Comparison of ENCODE assay signal across 20 cellular contexts in the genomic region with DNA sequence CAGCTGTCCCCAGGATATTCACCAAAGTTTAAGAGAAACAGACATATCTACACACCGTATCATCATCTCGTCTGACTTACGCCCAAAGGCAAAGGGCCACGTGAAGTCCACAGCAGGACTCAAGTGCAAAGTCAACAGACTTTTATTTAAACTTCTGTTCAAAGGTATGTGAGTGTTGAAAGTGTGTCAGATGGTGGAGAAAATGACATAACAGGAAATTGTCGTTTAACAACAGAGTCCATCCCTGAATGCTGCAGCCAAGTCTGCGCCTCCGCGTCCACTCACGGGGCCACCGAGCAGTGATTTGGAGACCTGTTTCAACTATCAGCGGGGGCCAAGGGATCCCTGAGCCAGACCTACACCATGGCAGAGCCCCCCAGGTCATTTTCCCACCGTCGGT.
DNase-seq lines count a peak whose midpoint lies in the region; FAIRE-seq and TF ChIP-seq lines count a peak whose summit lies in the region.
"Had no signal": no experiment of that assay in that cellular context is flagged by ENCODE, and none has a peak within 500 bp of the region (broad histone marks: within the 10 kb centered on the region; RNA-seq: fewer than 3 reads in every experiment).

No MANE protein-coding gene starts in this region.

- peak; percentile 74 for FAIRE-seq in endothelial cell of umbilical vein (lab: Jason Lieb, UNC)
- FAIRE-seq: GM12892, pancreas had no signal

- peak overlapping the region in 7 of 11 experiments; percentile 15 to 94 (median 83); a peak in 11 of 22 replicates for H3K27ac ChIP-seq in BLaER1 treated with 17β-estradiol and CSF1 and Interleukin-3, amounts not matched to agents 10 nM and 100 nM
- H3K27ac ChIP-seq in endothelial cell of umbilical vein (ENCODE audit: insufficient read depth, low read depth, low read length) = peak overlapping the region; percentile 96
- H3K27ac ChIP-seq in osteoblast (ENCODE audit: low read depth, low read length) = no peak overlapping the region
- H3K27ac ChIP-seq: pancreas had no signal

- DNase-seq in M059J (ENCODE audit: low read depth) (peak; percentile 25), endothelial cell of umbilical vein (ENCODE audit: low read depth, low spot score) (peak; percentile 29), osteoblast (ENCODE audit: insufficient read length, low spot score, missing footprints) (peak; percentile 77), GOT3 (lab: John Stamatoyannopoulos, UW) (no peak), germinal center (ENCODE audit: low spot score) (no peak), COLO668 (lab: John Stamatoyannopoulos, UW; ENCODE audit: unreplicated experiment) (no peak), HUDEP-2 (lab: John Stamatoyannopoulos, UW; ENCODE audit: unreplicated experiment in 76 of 76) (no peak)
- DNase-seq: activated CD4-positive, alpha-beta T cell treated with anti-CD3 and anti-CD28 coated beads for 4 hours; CD4-positive, alpha-beta memory T cell; endodermal cell; H9; NCI-H1092 treated with DMSO at 0.1 percent for 48 hours; NCI-H2107; NCI-H524 treated with DMSO at 0.1 percent for 48 hours; pancreas; stimulated activated CD4-positive, alpha-beta T cell treated with anti-CD3 and anti-CD28 coated beads, Interleukin-1b, Interleukin-23, amount 100 ng/mL, for 48 hours; stimulated activated naive CD4-positive, alpha-beta T cell had no signal

- dilution Hi-C loops in endothelial cell of umbilical vein (cut with MboI; ENCODE audit: extremely low pct_ligation_motif_present, low sequenced_read_pairs) = loop anchor here (25.0 kb wide), 1 partner anchor 418 kb away; a partner anchor contains a TSS

- H3K9me1 ChIP-seq in endothelial cell of umbilical vein (replicated peaks; ENCODE audit: control insufficient read depth, extremely low read depth, insufficient read depth, low read length) = no peaks in the 10 kb centered on the region

- no TSS peak for BruUV-seq in endothelial cell of umbilical vein (replicated peaks; lab: Mats Ljungman, UMichigan)

- intact Hi-C loops in endothelial cell of umbilical vein (cut with micrococcal nuclease) = no loop called here

- no peak for TF ChIP-seq POLR2A in endothelial cell of umbilical vein (IDR thresholded peaks at IDR 0.05; ENCODE audit: low read depth, low read length)

- H4K20me1 ChIP-seq in BLaER1 treated with 17β-estradiol and CSF1 and Interleukin-3, amounts not matched to agents 10 nM and 100 nM = no peaks in the 10 kb centered on the region
- H4K20me1 ChIP-seq in endothelial cell of umbilical vein (replicated peaks; ENCODE audit: control insufficient read depth, extremely low read depth, insufficient read depth, low read length) (no peaks in the 10 kb centered on the region), osteoblast (ENCODE audit: insufficient read depth, low read length) (no peaks in the 10 kb centered on the region)

- H3K9ac ChIP-seq in BLaER1 treated with 17β-estradiol and CSF1 and Interleukin-3, amounts not matched to agents 10 nM and 100 nM = peak overlapping the region in 2 of 11 experiments; percentile 22 to 33; a peak in 2 of 22 replicates
- peak overlapping the region; percentile 21 for H3K9ac ChIP-seq in endothelial cell of umbilical vein (replicated peaks; ENCODE audit: extremely low read depth, insufficient read depth, low read length)

- no peaks in the 10 kb centered on the region for H3K27me3 ChIP-seq in BLaER1 treated with 17β-estradiol and CSF1 and Interleukin-3, amounts not matched to agents 10 nM and 100 nM
- H3K27me3 ChIP-seq in endothelial cell of umbilical vein (ENCODE audit: control insufficient read depth in 2 of 2, insufficient read depth in 2 of 2, low read length in 2 of 2) = no peaks in the 10 kb centered on the region
- H3K27me3 ChIP-seq in osteoblast (ENCODE audit: insufficient read depth, low read length) = no peaks in the 10 kb centered on the region
- H3K27me3 ChIP-seq: pancreas had no signal

- no peak overlapping the region for H2AFZ ChIP-seq in endothelial cell of umbilical vein (ENCODE audit: low read depth, low read length)
- no peak overlapping the region for H2AFZ ChIP-seq in osteoblast (ENCODE audit: low read length)

- H3K9me3 ChIP-seq in BLaER1 treated with 17β-estradiol and CSF1 and Interleukin-3, amounts not matched to agents 10 nM and 100 nM (replicated peaks in 1 of 11) = peaks cover 0 to 10% (median 0%) of the 10 kb centered on the region in 11 experiments; a peak in 2 of 22 replicates
- H3K9me3 ChIP-seq in endothelial cell of umbilical vein (replicated peaks; ENCODE audit: control insufficient read depth, insufficient read depth, low read length) (no peaks in the 10 kb centered on the region), osteoblast (ENCODE audit: low read depth, low read length) (no peaks in the 10 kb centered on the region)
- H3K9me3 ChIP-seq: pancreas had no signal

- H3K4me1 ChIP-seq in BLaER1 treated with 17β-estradiol and CSF1 and Interleukin-3, amounts not matched to agents 10 nM and 100 nM = peaks cover 48 to 74% (median 68%) of the 10 kb centered on the region in 10 experiments
- H3K4me1 ChIP-seq in endothelial cell of umbilical vein (ENCODE audit: control insufficient read depth, extremely low read depth, insufficient read depth, low read length) (peaks cover 54% of the 10 kb centered on the region), osteoblast (ENCODE audit: insufficient read depth, low read length) (peaks cover 29% of the 10 kb centered on the region)
- H3K4me1 ChIP-seq: pancreas had no signal

- no peak overlapping the region for H3K4me3 ChIP-seq in BLaER1 treated with 17β-estradiol and CSF1 and Interleukin-3, amounts not matched to agents 10 nM and 100 nM
- H3K4me3 ChIP-seq in endothelial cell of umbilical vein (replicated peaks in 1 of 3; ENCODE audit: insufficient read depth in 1 of 3, low read depth in 1 of 3, low read length in 3 of 3) = no peak overlapping the region
- H3K4me3 ChIP-seq in osteoblast (ENCODE audit: insufficient read depth, low read length) = no peak overlapping the region
- H3K4me3 ChIP-seq: lung had no signal

- H3K4me2 ChIP-seq in BLaER1 treated with 17β-estradiol and CSF1 and Interleukin-3, amounts not matched to agents 10 nM and 100 nM = peak overlapping the region in 10 of 11 experiments; percentile 17 to 82 (median 75); a peak in 18 of 22 replicates
- H3K4me2 ChIP-seq in endothelial cell of umbilical vein (ENCODE audit: insufficient read depth, low read length) = no peak overlapping the region
- no peak overlapping the region for H3K4me2 ChIP-seq in osteoblast (ENCODE audit: insufficient read depth, low read length)

- CTCF ChIA-PET in endothelial cell of umbilical vein (lab: Charles Lee) = interaction anchor here (0.8 to 5.5 kb wide), 5 partner anchors 74 to 422 kb away, joined by 3 to 66 read pairs (median 19); a partner anchor contains a TSS

- TF ChIP-seq CTCF in endothelial cell of umbilical vein (IDR thresholded peaks at IDR 0.05; ENCODE audit: extremely low read depth in 1 of 2, insufficient read depth in 1 of 2, low read depth in 1 of 2, low read length in 2 of 2) (no peak), osteoblast (IDR thresholded peaks at IDR 0.05; ENCODE audit: extremely low read depth, low read depth, low read length) (no peak)

- H3K79me2 ChIP-seq in endothelial cell of umbilical vein (ENCODE audit: control insufficient read depth, insufficient read depth, low read length) (no peaks in the 10 kb centered on the region), osteoblast (ENCODE audit: insufficient read depth, low read length) (no peaks in the 10 kb centered on the region)

- POLR2A ChIA-PET in endothelial cell of umbilical vein (lab: Charles Lee) = interaction anchor here (2.0 kb wide), 1 partner anchor 414 kb away, joined by 5 read pairs; no protein-coding TSS in a partner anchor

- no peaks in the 10 kb centered on the region for H3K36me3 ChIP-seq in BLaER1 treated with 17β-estradiol and CSF1 and Interleukin-3, amounts not matched to agents 10 nM and 100 nM
- H3K36me3 ChIP-seq in endothelial cell of umbilical vein (ENCODE audit: control insufficient read depth in 2 of 2, extremely low read depth in 1 of 2, insufficient read depth in 2 of 2, low read length in 2 of 2) (peaks cover 0 to 6% of the 10 kb centered on the region in 2 experiments), osteoblast (ENCODE audit: insufficient read depth, low read length) (no peaks in the 10 kb centered on the region)
- H3K36me3 ChIP-seq: pancreas had no signal

TF ChIP-seq in endothelial cell of umbilical vein, 7 proteins besides CTCF, POLR2A, EP300 and RAD21:
- TF ChIP-seq, protein P1, sequence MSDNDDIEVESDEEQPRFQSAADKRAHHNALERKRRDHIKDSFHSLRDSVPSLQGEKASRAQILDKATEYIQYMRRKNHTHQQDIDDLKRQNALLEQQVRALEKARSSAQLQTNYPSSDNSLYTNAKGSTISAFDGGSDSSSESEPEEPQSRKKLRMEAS (IDR thresholded peaks at IDR 0.05; ENCODE audit: insufficient read depth, insufficient read length) = no peak
- no peak for TF ChIP-seq MYC (IDR thresholded peaks at IDR 0.05; ENCODE audit: low read depth, low read length)
- TF ChIP-seq POLR2AphosphoS5 (IDR thresholded peaks at IDR 0.05; ENCODE audit: insufficient read depth, low read depth, low read length) = no peak
- no peak for TF ChIP-seq JUN (IDR thresholded peaks at IDR 0.05; ENCODE audit: borderline replicate concordance, insufficient read depth, insufficient read length, low read depth)
- TF ChIP-seq GATA2 (IDR thresholded peaks at IDR 0.05; ENCODE audit: insufficient read depth, insufficient read length, low read depth, low read length) = no peak
- no peak for TF ChIP-seq FOS (IDR thresholded peaks at IDR 0.05; ENCODE audit: borderline replicate concordance, insufficient read depth, low read length)
- no peak for TF ChIP-seq EZH2 (IDR thresholded peaks at IDR 0.05; ENCODE audit: borderline replicate concordance, low read depth, low read length, severe bottlenecking)

Comparison
In these comparisons a context has a peak if more than half of its experiments do, and no peak if none do; other contexts are left out.
1. H3K4me2 ChIP-seq: peak in BLaER1 treated with 17β-estradiol and CSF1 and Interleukin-3, amounts not matched to agents 10 nM and 100 nM (10 of 11); none in endothelial cell of umbilical vein (single experiment) and osteoblast (single experiment).
2. DNase-seq: peak in M059J (single experiment), endothelial cell of umbilical vein (single experiment) and osteoblast (single experiment); none in GOT3 (single experiment), germinal center (single experiment), COLO668 (single experiment) and HUDEP-2 (0 of 76).